In genomic region chr19:32339988-32340874, GRCh38 we compare ENCODE assay signal across 8 cellular contexts. TPM values are rescaled to one million over a fixed set of nuclear protein-coding genes. Genes with fewer than 3 reads are reported as not detected.
A peak's percentile ranks its signal among the peaks of the same experiment; 100 is the strongest.
DNase-seq lines count a peak whose midpoint lies in the region; ATAC-seq and TF ChIP-seq lines count a peak whose summit lies in the region.

No MANE protein-coding gene starts in this region.

- no peak for TF ChIP-seq POLR2A in upper lobe of left lung (IDR thresholded peaks at IDR 0.05)

- H2AFZ ChIP-seq in DND-41 (ENCODE audit: low read depth, low read length) = no peak overlapping the region

- no peak overlapping the region for H3K27ac ChIP-seq in DND-41 (ENCODE audit: low read length)
- H3K27ac ChIP-seq in neutrophil = no peak overlapping the region
- H3K27ac ChIP-seq in upper lobe of left lung = no peak overlapping the region

- no peaks in the 10 kb centered on the region for H4K20me1 ChIP-seq in DND-41 (ENCODE audit: insufficient read depth, low read length)

- CTCF ChIA-PET in HEK293T (lab: Yijun Ruan, JAX) = interaction anchor here (0.7 kb wide), 1 partner anchor 450 kb away, joined by 3 read pairs; no protein-coding TSS in a partner anchor

- H3K4me2 ChIP-seq in DND-41 (ENCODE audit: insufficient read depth, low read length) = no peak overlapping the region

- 61 to 70% methylated on average over 15 to 18 of the region's 18 CpGs for WGBS in upper lobe of left lung, 2 donors

- H3K4me1 ChIP-seq in DND-41 (ENCODE audit: insufficient read depth, low read length) = peaks cover 6% of the 10 kb centered on the region
- no peaks in the 10 kb centered on the region for H3K4me1 ChIP-seq in neutrophil (ENCODE audit: control insufficient read depth in 1 of 2, insufficient read depth in 1 of 2, low read depth in 1 of 2, low read length in 1 of 2)
- peaks cover 0 to 3% (median under 1%) of the 10 kb centered on the region in 4 donors for H3K4me1 ChIP-seq in upper lobe of left lung

- H3K79me2 ChIP-seq in DND-41 (ENCODE audit: insufficient read depth, low read length) = no peaks in the 10 kb centered on the region

- H3K4me3 ChIP-seq in DND-41 (ENCODE audit: low read depth in 1 of 2, low read length in 2 of 2) (no peak overlapping the region), neutrophil (ENCODE audit: low read depth in 1 of 2, low read length in 1 of 2) (no peak overlapping the region), upper lobe of left lung (no peak overlapping the region)

- H3K27me3 ChIP-seq in DND-41 (ENCODE audit: insufficient read depth, low read length, poor library complexity) = no peaks in the 10 kb centered on the region
- H3K27me3 ChIP-seq in neutrophil = peaks cover 46% of the 10 kb centered on the region
- no peaks in the 10 kb centered on the region for H3K27me3 ChIP-seq in upper lobe of left lung

- no peak for TF ChIP-seq EP300 in upper lobe of left lung (IDR thresholded peaks at IDR 0.05)

- POLR2A ChIA-PET in HEK293T (lab: Yijun Ruan, JAX) = no interaction called here

- TF ChIP-seq CTCF in DND-41 (IDR thresholded peaks at IDR 0.05; ENCODE audit: borderline replicate concordance, extremely low read depth, low read length, poor library complexity, severe bottlenecking) = peak; percentile 83
- TF ChIP-seq CTCF in neutrophil (IDR thresholded peaks at IDR 0.05) = peak; percentile 52
- peak; percentile 51 to 72 (median 66) for TF ChIP-seq CTCF in upper lobe of left lung (IDR thresholded peaks at IDR 0.05)
- no peak for TF ChIP-seq CTCF in omental fat pad (IDR thresholded peaks at IDR 0.05)

- H3K9ac ChIP-seq in DND-41 (ENCODE audit: low read depth, low read length) = no peak overlapping the region

- DNase-seq in DND-41 (peak; percentile 52), HEK293T (ENCODE audit: extremely low spot score) (peak; percentile 61), NCI-H748 treated with DMSO at 0.1 percent for 48 hours (lab: John Stamatoyannopoulos, UW) (peak; percentile 23), activated T-cell treated with anti-CD3 and anti-CD28 coated beads for 4 hours (peak; percentile 31), fibroblast of peridontal ligament (ENCODE audit: extremely low read depth) (peak; percentile 65), upper lobe of left lung (peak; percentile 51 to 64), omental fat pad (ENCODE audit: low spot score) (no peak)

- H3K36me3 ChIP-seq in DND-41 (ENCODE audit: insufficient read depth, low read length) (no peaks in the 10 kb centered on the region), neutrophil (no peaks in the 10 kb centered on the region), upper lobe of left lung (no peaks in the 10 kb centered on the region)

- H3K9me3 ChIP-seq in DND-41 (ENCODE audit: insufficient read depth, low read length, severe bottlenecking) (no peaks in the 10 kb centered on the region), neutrophil (no peaks in the 10 kb centered on the region), upper lobe of left lung (no peaks in the 10 kb centered on the region)

- ATAC-seq in DND-41 (ENCODE audit: insufficient read depth, low read depth) (peak; percentile 96), upper lobe of left lung (ENCODE audit: low FRiP score in 2 of 2) (peak; percentile 78 to 79), omental fat pad (ENCODE audit: low FRiP score) (no peak)

TF ChIP-seq in HEK293T, 16 proteins besides CTCF, POLR2A, EP300 and RAD21:
- 0 out of 2 replicates have a peak, but pooled peaks have one; percentile 27 for TF ChIP-seq PKNOX1 (IDR thresholded peaks at IDR 0.05)
- TF ChIP-seq SP1 (IDR thresholded peaks at IDR 0.05) = no peak
- no peak for TF ChIP-seq FOXA1 (IDR thresholded peaks at IDR 0.05)
- TF ChIP-seq NFRKB (IDR thresholded peaks at IDR 0.05) = no peak
- TF ChIP-seq CTBP1 (IDR thresholded peaks at IDR 0.05; ENCODE audit: borderline replicate concordance) = no peak
- TF ChIP-seq FOXM1 (IDR thresholded peaks at IDR 0.05; ENCODE audit: borderline replicate concordance) = no peak
- no peak for TF ChIP-seq HDGF (IDR thresholded peaks at IDR 0.05; ENCODE audit: borderline replicate concordance)

RNA-seq across cellular contexts. Expression of gene ZNF507, which starts 5.2 kb away (rescaled TPM):
- 10 to 100 TPM; 13.0 to 27.2 (median 17.5) TPM for total RNA-seq in upper lobe of left lung
- total RNA-seq in omental fat pad = 10 to 100 TPM; 12.2 to 29.6 (median 16.1) TPM

Comparison
In these comparisons a context has a peak if more than half of its experiments do, and no peak if none do; other contexts are left out.
1. CTCF ChIP-seq: peak in DND-41 (single experiment), neutrophil (single experiment) and upper lobe of left lung (6 of 6); none in omental fat pad (0 of 3).